16 cellular contexts compared by ENCODE assay signal in the genomic region with DNA sequence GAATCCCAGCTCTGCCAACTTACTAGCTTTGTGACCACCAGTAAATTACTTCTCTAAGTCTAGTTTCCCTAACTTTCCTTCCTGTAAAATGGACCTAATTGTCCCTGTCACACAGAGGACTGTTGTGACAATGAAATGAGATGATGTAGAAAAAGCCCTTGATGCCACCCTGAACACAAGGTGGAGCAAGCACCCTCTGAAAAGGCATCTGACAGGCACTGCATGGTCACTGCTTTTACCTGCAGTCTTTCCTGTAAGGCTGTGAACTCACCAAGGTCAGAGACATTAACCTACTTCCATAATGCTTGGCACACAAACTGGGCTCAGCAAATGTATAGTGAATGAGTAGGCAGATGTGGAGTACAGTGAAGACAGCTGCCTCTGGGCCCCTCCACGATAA. TPM values are rescaled to one million over a fixed set of nuclear protein-coding genes. Genes with fewer than 3 reads are reported as not detected.
DNase-seq lines count a peak whose midpoint lies in the region; ATAC-seq and TF ChIP-seq lines count a peak whose summit lies in the region.
"Had no signal": no experiment of that assay in that cellular context is flagged by ENCODE, and none has a peak within 500 bp of the region (broad histone marks: within the 10 kb centered on the region; RNA-seq: fewer than 3 reads in every experiment).

No MANE protein-coding gene starts in this region.

- no peaks in the 10 kb centered on the region for H3K9me3 Mint-ChIP-seq in T-cell
- H3K9me3 Mint-ChIP-seq in endodermal cell: no peaks in the 10 kb centered on the region
- no peaks in the 10 kb centered on the region for H3K9me3 Mint-ChIP-seq in GM23338

- no peaks in the 10 kb centered on the region for H3F3A ChIP-seq in GM23338 (replicated peaks; ENCODE audit: low read depth)

- H3K9me2 ChIP-seq in GM23338 (ENCODE audit: insufficient read depth): no peaks in the 10 kb centered on the region; the same call in 1 of the 2 replicates

- no peak overlapping the region for H2AFZ ChIP-seq in GM23338

- H3K9me3 ChIP-seq in BE2C (no peaks in the 10 kb centered on the region), endodermal cell (ENCODE audit: control insufficient read depth, low read length) (no peaks in the 10 kb centered on the region)
- H3K9me3 ChIP-seq: BLaER1 had no signal

- peaks cover 11% of the 10 kb centered on the region for H3K36me3 ChIP-seq in BE2C
- peaks cover 10% of the 10 kb centered on the region for H3K36me3 ChIP-seq in GM06990 (ENCODE audit: control insufficient read depth, insufficient read depth, low read length)
- peaks cover 17% of the 10 kb centered on the region for H3K36me3 ChIP-seq in endodermal cell (ENCODE audit: control insufficient read depth, insufficient read depth, low read length)
- no peaks in the 10 kb centered on the region; the same call in 1 of the 2 replicates for H3K36me3 ChIP-seq in GM23338 (ENCODE audit: insufficient read depth)

- H3K4me1 ChIP-seq in BE2C (peaks cover 9% of the 10 kb centered on the region), endodermal cell (ENCODE audit: control insufficient read depth, insufficient read depth, low read length) (peaks cover 19% of the 10 kb centered on the region), GM23338 (ENCODE audit: insufficient read depth) (peaks cover 21% of the 10 kb centered on the region)

- H3K27ac ChIP-seq in endodermal cell (ENCODE audit: low read depth, low read length) (no peak overlapping the region), GM23338 (ENCODE audit: low read depth) (no peak overlapping the region)
- H3K27ac ChIP-seq: BLaER1, epithelial cell of prostate, SK-N-MC had no signal

- H3K27ac Mint-ChIP-seq in T-cell (peak overlapping the region; percentile 48 to 52), endodermal cell (no peak overlapping the region), GM23338 (no peak overlapping the region)

- no peak overlapping the region for H3K9ac ChIP-seq in endodermal cell (ENCODE audit: extremely low read depth, low read length, poor library complexity, severe bottlenecking)
- H3K9ac ChIP-seq: BLaER1 had no signal

- ATAC-seq in T-cell (replicated peaks in 1 of 4) (no peak), GM23338 (no peak), GM19395 (IDR thresholded peaks at IDR 0.05; ENCODE audit: unreplicated experiment) (no peak)

- H3K4me3 ChIP-seq in BE2C (ENCODE audit: low read depth, low read length): no peak overlapping the region
- H3K4me3 ChIP-seq in GM06990 (replicated peaks; ENCODE audit: low read depth, low read length): no peak overlapping the region
- H3K4me3 ChIP-seq in endodermal cell (ENCODE audit: low read length): no peak overlapping the region
- no peak overlapping the region for H3K4me3 ChIP-seq in GM23338
- H3K4me3 ChIP-seq: BLaER1, SK-N-MC had no signal

- POLR2A ChIA-PET in T-cell (lab: Charles Lee): interaction anchor here (0.6 to 0.8 kb wide), 2 partner anchors 65 to 630 kb away, joined by 3 read pairs; partner anchors contain the start of genes FKBP15 (in 1 of the 2) and SLC31A1 (in 1 of the 2)

- H3K4me1 Mint-ChIP-seq in T-cell (peaks cover 31 to 39% (median 37%) of the 10 kb centered on the region in 3 donors), endodermal cell (peaks cover 30% of the 10 kb centered on the region), GM23338 (peaks cover 46% of the 10 kb centered on the region)

- H3K79me2 ChIP-seq in GM23338 (replicated peaks; ENCODE audit: insufficient read depth): no peaks in the 10 kb centered on the region

- no peaks in the 10 kb centered on the region for H4K20me1 ChIP-seq in GM23338 (replicated peaks; ENCODE audit: insufficient read depth)

- DNase-seq in BE2C: no peak
- DNase-seq in GM06990 (ENCODE audit: extremely low read depth, insufficient read length): no peak
- DNase-seq in T-cell: no peak
- DNase-seq in endodermal cell: no peak
- DNase-seq in stimulated activated CD4-positive, alpha-beta T cell treated with anti-CD3 and anti-CD28 coated beads, Interleukin-4, amount 100 ng/mL, for 1 hour: no peak
- DNase-seq in GM23338 (ENCODE audit: low spot score): no peak
- no peak for DNase-seq in AG08396 (ENCODE audit: low spot score)
- DNase-seq: amygdala, kidney, MM.1S, NCI-H2107, posterior cingulate gyrus had no signal

- H3K27me3 Mint-ChIP-seq in T-cell (no peaks in the 10 kb centered on the region), endodermal cell (ENCODE audit: insufficient read depth) (peaks cover 11% of the 10 kb centered on the region), GM23338 (ENCODE audit: insufficient read depth, low read depth, poor library complexity) (peaks cover 8% of the 10 kb centered on the region)

- H3K4me2 ChIP-seq in GM23338: no peak overlapping the region
- H3K4me2 ChIP-seq: BLaER1 had no signal

- H3K4me3 Mint-ChIP-seq in T-cell: no peak overlapping the region
- H3K4me3 Mint-ChIP-seq in endodermal cell: no peak overlapping the region
- no peak overlapping the region for H3K4me3 Mint-ChIP-seq in GM23338

- 84 to 91% methylated on average over 1 of the region's 1 CpG for WGBS in endodermal cell (ENCODE audit: insufficient coverage in 1 of 2, insufficient read length in 1 of 2), 2 experiments

- CTCF ChIA-PET in T-cell (lab: Charles Lee): interaction anchor here in 1 of 2 donors (0.6 to 0.8 kb wide), 2 partner anchors 12 to 168 kb away, joined by 3 to 5 read pairs; no protein-coding TSS in a partner anchor

- H3K36me3 Mint-ChIP-seq in T-cell: peaks cover 15% of the 10 kb centered on the region
- peaks cover 7% of the 10 kb centered on the region for H3K36me3 Mint-ChIP-seq in endodermal cell (ENCODE audit: low read depth)
- H3K36me3 Mint-ChIP-seq in GM23338 (ENCODE audit: low read depth): peaks cover under 1% of the 10 kb centered on the region; the same call in 2 of the 3 replicates

- TF ChIP-seq CTCF in BE2C (IDR thresholded peaks at IDR 0.05; ENCODE audit: low read depth, low read length) (0 out of 2 replicates have a peak, but pooled peaks have one; percentile 19), GM06990 (IDR thresholded peaks at IDR 0.05; ENCODE audit: insufficient read depth, low read length, poor library complexity, severe bottlenecking) (peak; percentile 21), endodermal cell (conservative IDR thresholded peaks at IDR 0.05) (peak; percentile 42), GM23338 (conservative IDR thresholded peaks at IDR 0.05; ENCODE audit: low read depth in 2 of 2) (peak in 1 of 2 experiments; percentile 55; a peak in 2 of 4 replicates)

- H3K27me3 ChIP-seq in BE2C: no peaks in the 10 kb centered on the region
- H3K27me3 ChIP-seq in GM06990 (replicated peaks; ENCODE audit: control insufficient read depth, insufficient read depth, low read length): no peaks in the 10 kb centered on the region
- peaks cover 8% of the 10 kb centered on the region for H3K27me3 ChIP-seq in endodermal cell (ENCODE audit: control insufficient read depth, insufficient read depth, low read length, poor library complexity, severe bottlenecking)
- H3K27me3 ChIP-seq in GM23338 (ENCODE audit: insufficient read depth): peaks cover 8% of the 10 kb centered on the region

TF ChIP-seq in GM23338, 12 proteins besides CTCF, POLR2A, EP300 and RAD21:
- TF ChIP-seq, protein P1, sequence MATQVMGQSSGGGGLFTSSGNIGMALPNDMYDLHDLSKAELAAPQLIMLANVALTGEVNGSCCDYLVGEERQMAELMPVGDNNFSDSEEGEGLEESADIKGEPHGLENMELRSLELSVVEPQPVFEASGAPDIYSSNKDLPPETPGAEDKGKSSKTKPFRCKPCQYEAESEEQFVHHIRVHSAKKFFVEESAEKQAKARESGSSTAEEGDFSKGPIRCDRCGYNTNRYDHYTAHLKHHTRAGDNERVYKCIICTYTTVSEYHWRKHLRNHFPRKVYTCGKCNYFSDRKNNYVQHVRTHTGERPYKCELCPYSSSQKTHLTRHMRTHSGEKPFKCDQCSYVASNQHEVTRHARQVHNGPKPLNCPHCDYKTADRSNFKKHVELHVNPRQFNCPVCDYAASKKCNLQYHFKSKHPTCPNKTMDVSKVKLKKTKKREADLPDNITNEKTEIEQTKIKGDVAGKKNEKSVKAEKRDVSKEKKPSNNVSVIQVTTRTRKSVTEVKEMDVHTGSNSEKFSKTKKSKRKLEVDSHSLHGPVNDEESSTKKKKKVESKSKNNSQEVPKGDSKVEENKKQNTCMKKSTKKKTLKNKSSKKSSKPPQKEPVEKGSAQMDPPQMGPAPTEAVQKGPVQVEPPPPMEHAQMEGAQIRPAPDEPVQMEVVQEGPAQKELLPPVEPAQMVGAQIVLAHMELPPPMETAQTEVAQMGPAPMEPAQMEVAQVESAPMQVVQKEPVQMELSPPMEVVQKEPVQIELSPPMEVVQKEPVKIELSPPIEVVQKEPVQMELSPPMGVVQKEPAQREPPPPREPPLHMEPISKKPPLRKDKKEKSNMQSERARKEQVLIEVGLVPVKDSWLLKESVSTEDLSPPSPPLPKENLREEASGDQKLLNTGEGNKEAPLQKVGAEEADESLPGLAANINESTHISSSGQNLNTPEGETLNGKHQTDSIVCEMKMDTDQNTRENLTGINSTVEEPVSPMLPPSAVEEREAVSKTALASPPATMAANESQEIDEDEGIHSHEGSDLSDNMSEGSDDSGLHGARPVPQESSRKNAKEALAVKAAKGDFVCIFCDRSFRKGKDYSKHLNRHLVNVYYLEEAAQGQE (IDR thresholded peaks at IDR 0.05; ENCODE audit: unreplicated experiment): no peak
- TF ChIP-seq CREB1 (CRISPR knock-in tag; IDR thresholded peaks at IDR 0.05; ENCODE audit: low read depth) (no peak), ZNF114 (CRISPR knock-in tag; IDR thresholded peaks at IDR 0.05) (no peak), EZH2 (IDR thresholded peaks at IDR 0.05; ENCODE audit: low read depth, unreplicated experiment) (no peak), STAT1 (IDR thresholded peaks at IDR 0.05; ENCODE audit: unreplicated experiment) (no peak)

RNA-seq across cellular contexts. Expression of gene SLC31A2, which starts 6.1 kb away (rescaled TPM):
- polyA plus RNA-seq in BE2C (2012; ENCODE audit: insufficient read depth, insufficient read length, low read depth): 7.5 TPM
- total RNA-seq in T-cell (1 to 10 TPM; 3.4 to 6.1 (median 4.0) TPM), endodermal cell (1 to 10 TPM; 1.8 to 3.1 TPM)
- 2.3 TPM for polyA plus RNA-seq in endodermal cell (2013, experiment 1 of 2)
- polyA plus RNA-seq in endodermal cell (2013, experiment 2 of 2): 2.5 TPM
- total RNA-seq in GM23338 (2014; rRNA removed; shearing (Covaris generic)): 1.3 and 3.8 TPM in 2 replicates
- 1.4 and 1.8 TPM in 2 replicates for polyA plus RNA-seq in GM23338 (2016; fragmentation: Nextera tagmentation; extraction: Ambion mirVana)

Comparison
In these comparisons a context has a peak if more than half of its experiments do, and no peak if none do; other contexts are left out.
1. H3K27ac Mint-ChIP-seq: peak in T-cell (2 of 2); none in endodermal cell (single experiment) and GM23338 (single experiment).